In the genomic region with DNA sequence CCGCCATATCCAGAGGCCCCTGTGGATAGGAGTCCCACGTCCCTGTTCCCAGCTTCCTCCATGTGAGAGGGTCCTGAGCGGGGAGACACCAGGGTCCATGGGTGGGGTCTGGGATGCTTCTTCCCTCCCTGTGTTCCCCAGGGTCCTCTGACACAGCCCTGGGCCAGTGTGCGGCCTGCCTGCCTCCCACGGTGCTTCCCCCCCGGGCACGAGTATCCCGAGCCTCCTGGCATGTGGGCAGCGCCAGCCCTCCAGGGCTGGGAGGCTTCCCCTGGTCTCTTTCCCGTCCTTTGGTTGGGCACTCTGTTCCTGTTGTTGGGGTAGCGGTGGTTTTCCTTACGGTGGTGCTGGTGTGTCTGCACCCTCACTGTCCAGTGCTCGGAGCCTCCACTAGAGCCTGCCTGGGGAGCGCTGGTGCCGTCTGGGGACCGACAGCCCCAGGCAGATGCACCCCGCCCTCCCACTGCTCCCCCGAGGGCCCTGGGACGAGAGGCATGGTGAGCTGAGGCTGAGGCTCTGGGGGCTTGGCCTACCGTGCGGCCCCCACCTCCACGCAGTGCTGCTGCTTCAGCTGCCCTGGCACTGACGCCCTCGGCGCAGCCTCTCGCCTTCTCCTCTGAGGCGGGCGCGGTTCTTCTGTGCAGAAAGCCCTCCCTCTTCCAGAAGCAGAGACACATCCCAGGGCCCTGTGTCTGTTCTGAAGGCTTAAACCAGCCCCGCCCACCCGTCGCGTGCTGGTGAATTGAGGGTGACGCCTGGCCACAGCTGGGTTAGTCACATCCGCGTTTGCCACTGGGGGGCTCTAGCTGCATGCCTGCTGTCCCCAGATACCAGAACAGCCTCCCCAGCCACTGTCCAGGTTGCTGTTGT, we compare ENCODE assay signal across 9 cellular contexts. TPM values are rescaled to one million over a fixed set of nuclear protein-coding genes. Genes with fewer than 3 reads are reported as not detected.
DNase-seq lines count a peak whose midpoint lies in the region; ATAC-seq and TF ChIP-seq lines count a peak whose summit lies in the region.
"Had no signal": no experiment of that assay in that cellular context is flagged by ENCODE, and none has a peak within 500 bp of the region (broad histone marks: within the 10 kb centered on the region; RNA-seq: fewer than 3 reads in every experiment).

No MANE protein-coding gene starts in this region.

- no peak for TF ChIP-seq POLR2A in lower leg skin (IDR thresholded peaks at IDR 0.05)

- peaks cover 10% of the 10 kb centered on the region; the same call in 1 of the 2 replicates for H3F3A ChIP-seq in GM23248 (ENCODE audit: insufficient read depth)

- no peaks in the 10 kb centered on the region for H3K9me2 ChIP-seq in GM23248 (ENCODE audit: insufficient read depth)

- peak overlapping the region; percentile 63 for H3K9ac ChIP-seq in GM23248

- TF ChIP-seq CTCF in astrocyte of the spinal cord (IDR thresholded peaks at IDR 0.05; ENCODE audit: low read depth, low read length) (peak; percentile 17), lower leg skin (IDR thresholded peaks at IDR 0.05) (no peak)

- H3K9me3 ChIP-seq in GM23248 (ENCODE audit: low read depth), result no peaks in the 10 kb centered on the region
- H3K9me3 ChIP-seq: uterus had no signal

- intact Hi-C loops in lower leg skin (cut with DNase I; ENCODE audit: low total_unique reads), result no loop called here

- H4K20me1 ChIP-seq in GM23248 (ENCODE audit: insufficient read depth), result no peaks in the 10 kb centered on the region

- H3K27ac ChIP-seq in GM23248, result peak overlapping the region; percentile 71
- H3K27ac ChIP-seq: uterus had no signal

- DNase-seq in A172 (ENCODE audit: low spot score) (peak; percentile 92), GM23248 (peak; percentile 97), astrocyte of the spinal cord (ENCODE audit: low read depth, low spot score) (peak; percentile 50), lower leg skin (ENCODE audit: low spot score in 2 of 2) (peak; percentile 88 to 97), GOT3 (lab: John Stamatoyannopoulos, UW) (no peak), NCI-H226 (no peak)

- in situ Hi-C loops in GM23248 (cut with MboI), result no loop called here
- in situ Hi-C loops in astrocyte of the spinal cord (cut with HindIII; ENCODE audit: low sequenced_read_pairs), result no loop called here

- peaks cover 53% of the 10 kb centered on the region for H3K79me2 ChIP-seq in GM23248 (ENCODE audit: insufficient read depth)

- no peak overlapping the region for H2AFZ ChIP-seq in GM23248

- H3K4me2 ChIP-seq in GM23248 (ENCODE audit: unreplicated experiment), result peak overlapping the region; percentile 62

- no peaks in the 10 kb centered on the region for H3K27me3 ChIP-seq in GM23248 (replicated peaks; ENCODE audit: insufficient read depth)
- H3K27me3 ChIP-seq: uterus had no signal

- ATAC-seq in HG02678 (IDR thresholded peaks at IDR 0.05; ENCODE audit: unreplicated experiment), result no peak
- no peak for ATAC-seq in HG03439 (IDR thresholded peaks at IDR 0.05; ENCODE audit: unreplicated experiment)

- WGBS in GM23248 (ENCODE audit: low coverage in 1 of 2, low lambda C conversion rate in 2 of 2, missing lambda C conversion rate in 2 of 2), 2 experiments, result 17 to 19% methylated on average over 31 to 35 of the region's 36 CpGs
- WGBS in lower leg skin, 2 donors, result 34 to 45% methylated on average over 27 to 34 of the region's 36 CpGs

- no peaks in the 10 kb centered on the region; the same call in 1 of the 2 replicates for H3K36me3 ChIP-seq in GM23248 (ENCODE audit: low read depth)
- H3K36me3 ChIP-seq: uterus had no signal

- peaks cover 14% of the 10 kb centered on the region for H3K4me1 ChIP-seq in GM23248 (ENCODE audit: insufficient read depth)
- H3K4me1 ChIP-seq: uterus had no signal

- H3K4me3 ChIP-seq in GM23248 (peak overlapping the region; percentile 34; the same call in 1 of the 2 replicates), astrocyte of the spinal cord (ENCODE audit: low read depth, low read length) (no peak overlapping the region), lower leg skin (ENCODE audit: low read depth, poor library complexity, severe bottlenecking) (no peak overlapping the region)
- H3K4me3 ChIP-seq: uterus had no signal

RNA-seq across cellular contexts. Expression of gene PLEKHJ1, which starts 27.9 kb away (rescaled TPM):
- total RNA-seq in A172 (2014; rRNA removed; shearing (Covaris generic)), result 172 and 177 TPM in 2 replicates
- total RNA-seq in GM23248 (2014; rRNA removed; shearing (Covaris generic)), result 68.3 and 85.1 TPM in 2 replicates
- polyA plus RNA-seq in GM23248 (2016; fragmentation: Nextera tagmentation; extraction: Ambion mirVana), result 62.3 and 69.5 TPM in 2 replicates
- 10 to 100 TPM; 52.2 to 80.5 (median 70.0) TPM for total RNA-seq in lower leg skin

RNA-seq across cellular contexts. Expression of gene SF3A2, which starts 28.4 kb away (rescaled TPM):
- total RNA-seq in A172 (2014; rRNA removed; shearing (Covaris generic)), result 41.1 and 42.9 TPM in 2 replicates
- total RNA-seq in GM23248 (2014; rRNA removed; shearing (Covaris generic)), result 20.9 and 26.7 TPM in 2 replicates
- polyA plus RNA-seq in GM23248 (2016; fragmentation: Nextera tagmentation; extraction: Ambion mirVana), result 13.7 and 16.8 TPM in 2 replicates
- total RNA-seq in lower leg skin, result 10 to 100 TPM; 35.6 to 85.6 (median 47.8) TPM

RNA-seq across cellular contexts. Expression of gene AMH, which starts 40.9 kb away (rescaled TPM):
- total RNA-seq in A172 (2014; rRNA removed; shearing (Covaris generic)), result 8.5 and 10.0 TPM in 2 replicates
- not detected in 2 replicates for total RNA-seq in GM23248 (2014; rRNA removed; shearing (Covaris generic))
- not detected in 2 replicates for polyA plus RNA-seq in GM23248 (2016; fragmentation: Nextera tagmentation; extraction: Ambion mirVana)
- 1 to 10 TPM in 3 of 4 donors, under 1 TPM in 1; 0.13 to 1.3 (median 1.2) TPM for total RNA-seq in lower leg skin

RNA-seq across cellular contexts. Expression of gene DOT1L, which starts 44.5 kb away (rescaled TPM):
- 6.5 and 6.8 TPM in 2 replicates for total RNA-seq in A172 (2014; rRNA removed; shearing (Covaris generic))
- 4.3 and 4.4 TPM in 2 replicates for total RNA-seq in GM23248 (2014; rRNA removed; shearing (Covaris generic))
- 4.0 and 5.3 TPM in 2 replicates for polyA plus RNA-seq in GM23248 (2016; fragmentation: Nextera tagmentation; extraction: Ambion mirVana)
- 10 to 100 TPM; 17.5 to 31.3 (median 20.7) TPM for total RNA-seq in lower leg skin

RNA-seq across cellular contexts. Expression of gene JSRP1, which starts 48.0 kb away (rescaled TPM):
- total RNA-seq in A172 (2014; rRNA removed; shearing (Covaris generic)), result not detected in 2 replicates
- total RNA-seq in GM23248 (2014; rRNA removed; shearing (Covaris generic)), result not detected in 2 replicates
- polyA plus RNA-seq in GM23248 (2016; fragmentation: Nextera tagmentation; extraction: Ambion mirVana), result 0.41 TPM in 1 of 2 replicates, not detected in the other
- not detected for total RNA-seq in lower leg skin
- total RNA-seq: uterus had no signal

Comparison
In these comparisons a context has a peak if more than half of its experiments do, and no peak if none do; other contexts are left out.
1. DNase-seq: peak in A172 (single experiment), GM23248 (single experiment), astrocyte of the spinal cord (single experiment) and lower leg skin (2 of 2); none in GOT3 (single experiment) and NCI-H226 (single experiment).